8 cellular contexts compared by ENCODE assay signal in the genomic region with DNA sequence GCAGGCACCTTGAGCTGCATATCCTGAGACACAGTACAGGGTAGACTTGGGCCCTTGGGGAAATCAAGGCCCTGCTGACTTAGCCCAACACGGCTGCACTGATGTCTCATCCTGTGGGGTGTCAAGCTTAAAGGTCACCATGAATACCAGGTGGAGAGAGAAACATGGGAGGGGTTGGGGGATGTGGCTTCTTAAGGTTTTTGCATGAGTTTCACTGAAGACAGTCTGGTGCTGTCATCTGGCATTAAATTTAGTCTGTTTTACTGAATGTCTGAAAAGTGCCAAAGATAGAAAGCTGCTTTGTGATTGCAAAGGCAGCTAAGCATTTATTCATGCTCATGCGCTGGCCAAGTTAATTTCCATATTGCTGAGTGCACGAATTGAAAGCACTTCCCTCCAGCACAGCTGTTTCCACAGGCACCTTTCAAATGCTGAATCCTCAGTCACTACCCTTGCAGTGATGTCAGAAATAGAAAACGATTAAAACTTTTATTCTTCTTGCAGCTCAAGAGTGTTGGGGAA.
DNase-seq lines count a peak whose midpoint lies in the region; ATAC-seq and TF ChIP-seq lines count a peak whose summit lies in the region.

No MANE protein-coding gene starts in this region.

- H3K4me1 ChIP-seq in osteoblast (ENCODE audit: insufficient read depth, low read length) (peaks cover 13% of the 10 kb centered on the region), endodermal cell (ENCODE audit: control insufficient read depth, insufficient read depth, low read length) (peaks cover 5% of the 10 kb centered on the region)

- H2AFZ ChIP-seq in osteoblast (ENCODE audit: low read length), result no peak overlapping the region

- H3K27me3 Mint-ChIP-seq in IgD-negative memory B cell, result no peaks in the 10 kb centered on the region
- H3K27me3 Mint-ChIP-seq in stimulated activated naive CD8-positive, alpha-beta T cell treated with anti-CD3 and anti-CD28 coated beads, Interleukin-15, Interleukin-2, amounts not matched to agents 100 ng/mL and 50 ng/mL, for 24 hours, result no peaks in the 10 kb centered on the region
- H3K27me3 Mint-ChIP-seq in endodermal cell (ENCODE audit: insufficient read depth), result no peaks in the 10 kb centered on the region

- peak overlapping the region; percentile 43 to 79 (median 76) for H3K27ac Mint-ChIP-seq in IgD-negative memory B cell
- peak overlapping the region; percentile 90 for H3K27ac Mint-ChIP-seq in stimulated activated naive CD8-positive, alpha-beta T cell treated with anti-CD3 and anti-CD28 coated beads, Interleukin-15, Interleukin-2, amounts not matched to agents 100 ng/mL and 50 ng/mL, for 24 hours
- no peak overlapping the region for H3K27ac Mint-ChIP-seq in endodermal cell

- H3K9ac ChIP-seq in endodermal cell (ENCODE audit: extremely low read depth, low read length, poor library complexity, severe bottlenecking), result no peak overlapping the region

- peaks cover 17% of the 10 kb centered on the region for H4K20me1 ChIP-seq in osteoblast (ENCODE audit: insufficient read depth, low read length)

- H3K9me3 ChIP-seq in osteoblast (ENCODE audit: low read depth, low read length) (no peaks in the 10 kb centered on the region), endodermal cell (ENCODE audit: control insufficient read depth, low read length) (no peaks in the 10 kb centered on the region)

- H3K27me3 ChIP-seq in osteoblast (ENCODE audit: insufficient read depth, low read length) (no peaks in the 10 kb centered on the region), endodermal cell (ENCODE audit: control insufficient read depth, insufficient read depth, low read length, poor library complexity, severe bottlenecking) (no peaks in the 10 kb centered on the region)

- H3K79me2 ChIP-seq in osteoblast (ENCODE audit: insufficient read depth, low read length), result peaks cover 4% of the 10 kb centered on the region

- no peaks in the 10 kb centered on the region for H3K9me3 Mint-ChIP-seq in IgD-negative memory B cell
- H3K9me3 Mint-ChIP-seq in stimulated activated naive CD8-positive, alpha-beta T cell treated with anti-CD3 and anti-CD28 coated beads, Interleukin-15, Interleukin-2, amounts not matched to agents 100 ng/mL and 50 ng/mL, for 24 hours, result no peaks in the 10 kb centered on the region
- H3K9me3 Mint-ChIP-seq in endodermal cell, result no peaks in the 10 kb centered on the region

- H3K4me2 ChIP-seq in osteoblast (ENCODE audit: insufficient read depth, low read length), result no peak overlapping the region

- H3K4me3 ChIP-seq in choroid plexus epithelial cell (ENCODE audit: low read depth, low read length) (no peak overlapping the region), osteoblast (ENCODE audit: insufficient read depth, low read length) (no peak overlapping the region), endodermal cell (ENCODE audit: low read length) (no peak overlapping the region)

- H3K4me1 Mint-ChIP-seq in IgD-negative memory B cell (peaks cover 29 to 41% (median 34%) of the 10 kb centered on the region in 3 donors), endodermal cell (peaks cover 29% of the 10 kb centered on the region)
- peaks cover 63% of the 10 kb centered on the region for H3K4me1 Mint-ChIP-seq in stimulated activated naive CD8-positive, alpha-beta T cell treated with anti-CD3 and anti-CD28 coated beads, Interleukin-15, Interleukin-2, amounts not matched to agents 100 ng/mL and 50 ng/mL, for 24 hours (ENCODE audit: low read depth)

- DNase-seq in choroid plexus epithelial cell (ENCODE audit: low read depth) (peak; percentile 56), osteoblast (ENCODE audit: insufficient read length, low spot score, missing footprints) (no peak), endodermal cell (no peak)

- H3K36me3 ChIP-seq in osteoblast (ENCODE audit: insufficient read depth, low read length) (no peaks in the 10 kb centered on the region), endodermal cell (ENCODE audit: control insufficient read depth, insufficient read depth, low read length) (no peaks in the 10 kb centered on the region)

- H3K36me3 Mint-ChIP-seq in IgD-negative memory B cell, result peaks cover 4% of the 10 kb centered on the region
- H3K36me3 Mint-ChIP-seq in stimulated activated naive CD8-positive, alpha-beta T cell treated with anti-CD3 and anti-CD28 coated beads, Interleukin-15, Interleukin-2, amounts not matched to agents 100 ng/mL and 50 ng/mL, for 24 hours (ENCODE audit: low read depth), result peaks cover 17% of the 10 kb centered on the region
- H3K36me3 Mint-ChIP-seq in endodermal cell (ENCODE audit: low read depth), result no peaks in the 10 kb centered on the region

- H3K4me3 Mint-ChIP-seq in IgD-negative memory B cell (peak overlapping the region; percentile 12 to 80 (median 57)), endodermal cell (no peak overlapping the region)
- H3K4me3 Mint-ChIP-seq in stimulated activated naive CD8-positive, alpha-beta T cell treated with anti-CD3 and anti-CD28 coated beads, Interleukin-15, Interleukin-2, amounts not matched to agents 100 ng/mL and 50 ng/mL, for 24 hours, result peak overlapping the region; percentile 65

- TF ChIP-seq CTCF in choroid plexus epithelial cell (conservative IDR thresholded peaks at IDR 0.05; ENCODE audit: low read depth, low read length) (no peak), osteoblast (IDR thresholded peaks at IDR 0.05; ENCODE audit: extremely low read depth, low read depth, low read length) (no peak), endodermal cell (conservative IDR thresholded peaks at IDR 0.05) (no peak)

- H3K27ac ChIP-seq in osteoblast (ENCODE audit: low read depth, low read length), result no peak overlapping the region
- no peak overlapping the region for H3K27ac ChIP-seq in endodermal cell (ENCODE audit: low read depth, low read length)

- WGBS in endodermal cell (ENCODE audit: insufficient coverage in 1 of 2, insufficient read length in 1 of 2), 2 experiments, result 27 to 46% methylated on average over 3 to 4 of the region's 4 CpGs

- peak; percentile 92 for ATAC-seq in GM18502 (IDR thresholded peaks at IDR 0.05; ENCODE audit: poor library complexity, unreplicated experiment)
- ATAC-seq in GM21529 (IDR thresholded peaks at IDR 0.05; ENCODE audit: unreplicated experiment), result peak; percentile 95
- ATAC-seq in SK-N-SH treated with all-trans-retinoic acid at 6 μM for 48 hours, result no peak

TF ChIP-seq in SK-N-SH treated with all-trans-retinoic acid at 6 μM for 48 hours, 23 proteins besides CTCF, POLR2A, EP300 and RAD21:
- no peak for TF ChIP-seq ZFP30 (CRISPR knock-in tag; IDR thresholded peaks at IDR 0.05)
- TF ChIP-seq ZNF8 (CRISPR knock-in tag; IDR thresholded peaks at IDR 0.05), result no peak
- TF ChIP-seq OSR1 (CRISPR knock-in tag; IDR thresholded peaks at IDR 0.05), result no peak
- TF ChIP-seq BACH2 (CRISPR knock-in tag; IDR thresholded peaks at IDR 0.05; ENCODE audit: borderline replicate concordance), result no peak
TF ChIP-seq in SK-N-SH treated with all-trans-retinoic acid at 6 μM for 48 hours: peak in this region for 0.
